ENCODE assay signal across 6 cellular contexts in the genomic region with DNA sequence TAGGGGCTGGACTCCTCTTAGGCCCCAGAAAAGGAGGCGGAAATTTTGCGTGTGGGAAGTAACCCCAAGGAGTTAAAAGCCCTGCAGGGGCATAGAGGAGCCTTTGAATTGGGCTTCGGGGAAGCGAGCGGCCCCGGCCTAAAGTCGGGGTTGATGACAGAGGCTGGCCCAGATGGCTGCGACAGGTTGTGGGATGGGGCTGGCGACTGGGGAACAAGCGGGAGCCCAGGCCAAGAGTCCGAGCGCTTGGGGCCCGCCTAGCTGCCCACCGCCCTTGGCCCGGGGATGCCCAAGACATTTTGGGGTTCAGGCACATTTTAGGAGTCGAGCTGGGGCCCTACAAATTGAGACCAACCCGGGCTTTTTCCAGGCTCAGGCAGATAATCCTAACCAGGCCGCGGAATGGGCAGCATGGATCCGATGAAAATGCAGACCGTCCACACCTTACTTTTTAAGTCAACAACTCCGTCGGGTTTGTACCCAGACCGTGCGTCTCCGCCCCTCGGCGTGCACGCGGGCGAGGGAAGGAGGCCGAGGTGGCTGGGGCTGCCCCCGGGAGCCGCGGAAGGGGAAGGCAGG. TPM values are rescaled to one million over a fixed set of nuclear protein-coding genes. Genes with fewer than 3 reads are reported as not detected.
DNase-seq lines count a peak whose midpoint lies in the region; TF ChIP-seq lines count a peak whose summit lies in the region.

No MANE protein-coding gene starts in this region.

- H3K4me1 ChIP-seq in Caco-2 (peaks cover 20% of the 10 kb centered on the region; the same call in 1 of the 2 replicates), mesendoderm (ENCODE audit: control insufficient read depth, low read depth, low read length) (peaks cover 18% of the 10 kb centered on the region)

- H3K18ac ChIP-seq in mesendoderm (ENCODE audit: low read length): peak overlapping the region; percentile 60

- no CpG with 5 or more reads among the region's 35 CpGs for WGBS in mesendoderm (ENCODE audit: extremely low coverage, insufficient coverage, low lambda C conversion rate)

- H3K79me2 ChIP-seq in mesendoderm (ENCODE audit: control insufficient read depth, insufficient read depth, low read length): peaks cover 43% of the 10 kb centered on the region

- H3K9ac ChIP-seq in mesendoderm (ENCODE audit: low read length): peak overlapping the region; percentile 96

- peaks cover 53% of the 10 kb centered on the region for H3K36me3 Mint-ChIP-seq in Caco-2 (ENCODE audit: insufficient read depth, unreplicated experiment)
- H3K36me3 Mint-ChIP-seq in activated T-helper 2 cell treated with anti-CD3 and anti-CD28 coated beads, Interferon-gamma antibody, Interleukin-2, Interleukin-4, amounts not matched to agents 10 μg/mL and 5 μg/mL and 100 μg/mL, durations not matched to agents 14 hours and 24 hours and 36 hours (ENCODE audit: low read depth): no peaks in the 10 kb centered on the region

- peak overlapping the region; percentile 99 for H3K56ac ChIP-seq in mesendoderm (ENCODE audit: low read length)

- H3K9me3 Mint-ChIP-seq in Caco-2 (ENCODE audit: unreplicated experiment): no peaks in the 10 kb centered on the region
- H3K9me3 Mint-ChIP-seq in activated T-helper 2 cell treated with anti-CD3 and anti-CD28 coated beads, Interferon-gamma antibody, Interleukin-2, Interleukin-4, amounts not matched to agents 10 μg/mL and 5 μg/mL and 100 μg/mL, durations not matched to agents 14 hours and 24 hours and 36 hours: no peaks in the 10 kb centered on the region

- H3K9me3 ChIP-seq in Caco-2: no peaks in the 10 kb centered on the region

- DNase-seq in Caco-2 (no peak), mesendoderm (no peak), NCI-H2227 (lab: John Stamatoyannopoulos, UW; ENCODE audit: unreplicated experiment) (no peak), GM10248 (ENCODE audit: extremely low spot score) (no peak)
- DNase-seq in activated T-helper 2 cell treated with anti-CD3 and anti-CD28 coated beads, Interferon-gamma antibody, Interleukin-2, Interleukin-4, amounts not matched to agents 10 μg/mL and 5 μg/mL and 100 μg/mL, durations not matched to agents 14 hours and 24 hours and 36 hours (ENCODE audit: low spot score): no peak
- no peak for DNase-seq in stimulated activated naive CD4-positive, alpha-beta T cell (lab: John Stamatoyannopoulos, UW)

- H3K4me2 ChIP-seq in mesendoderm (ENCODE audit: low read length): peak overlapping the region; percentile 42

- H3K27me3 ChIP-seq in Caco-2 (replicated peaks; ENCODE audit: control insufficient read depth, insufficient read depth, low read length) (no peaks in the 10 kb centered on the region), mesendoderm (ENCODE audit: insufficient read depth, low read length, poor library complexity) (no peaks in the 10 kb centered on the region)

- peak overlapping the region; percentile 97 for H3K4me3 Mint-ChIP-seq in Caco-2 (ENCODE audit: unreplicated experiment)
- H3K4me3 Mint-ChIP-seq in activated T-helper 2 cell treated with anti-CD3 and anti-CD28 coated beads, Interferon-gamma antibody, Interleukin-2, Interleukin-4, amounts not matched to agents 10 μg/mL and 5 μg/mL and 100 μg/mL, durations not matched to agents 14 hours and 24 hours and 36 hours (ENCODE audit: low read depth): peak overlapping the region; percentile 51

- TF ChIP-seq CTCF in Caco-2 (IDR thresholded peaks at IDR 0.05; ENCODE audit: insufficient read depth in 1 of 2, low read depth in 1 of 2, low read length in 1 of 2, severe bottlenecking in 1 of 2, unreplicated experiment in 1 of 2) (no peak), GM10248 (IDR thresholded peaks at IDR 0.05; ENCODE audit: control extremely low read depth, extremely low read depth, low read depth, missing control alignments) (no peak)

- POLR2A ChIA-PET in Caco-2 (lab: Charles Lee) (interaction anchor here (1.0 to 1.5 kb wide), 4 partner anchors 9 to 17 kb away, joined by 3 to 24 read pairs (median 5); partner anchors contain the start of gene WBP1), GM10248 (lab: Yijun Ruan, JAX) (interaction anchor here (1.0 to 1.4 kb wide), 3 partner anchors 9 to 17 kb away, joined by 3 to 7 read pairs (median 6); partner anchors contain the start of genes INO80B and WBP1)

- BruUV-seq in Caco-2 (replicated peaks; lab: Mats Ljungman, UMichigan): TSS peak; percentile 64

- H3K36me3 ChIP-seq in Caco-2 (ENCODE audit: control insufficient read depth, insufficient read depth, low read length) (peaks cover 5% of the 10 kb centered on the region), mesendoderm (ENCODE audit: control insufficient read depth, insufficient read depth, low read length) (no peaks in the 10 kb centered on the region)

- H2BK15ac ChIP-seq in mesendoderm (replicated peaks; ENCODE audit: low read depth): no peak overlapping the region

- peaks cover 27% of the 10 kb centered on the region for H3K79me1 ChIP-seq in mesendoderm (ENCODE audit: low read length)

- H4K5ac ChIP-seq in mesendoderm (ENCODE audit: low read length): no peak overlapping the region

- H3K4me3 ChIP-seq in Caco-2 (ENCODE audit: low read depth, low read length) (peak overlapping the region; percentile 94), mesendoderm (ENCODE audit: low read length) (peak overlapping the region; percentile 85)

- H3K27ac ChIP-seq in mesendoderm (ENCODE audit: low read depth, low read length): peak overlapping the region; percentile 88

- no peaks in the 10 kb centered on the region for H3K27me3 Mint-ChIP-seq in Caco-2 (ENCODE audit: insufficient read depth, unreplicated experiment)
- peaks cover 35% of the 10 kb centered on the region for H3K27me3 Mint-ChIP-seq in activated T-helper 2 cell treated with anti-CD3 and anti-CD28 coated beads, Interferon-gamma antibody, Interleukin-2, Interleukin-4, amounts not matched to agents 10 μg/mL and 5 μg/mL and 100 μg/mL, durations not matched to agents 14 hours and 24 hours and 36 hours (ENCODE audit: low read depth)

- peak overlapping the region; percentile 81 for H3K4ac ChIP-seq in mesendoderm (ENCODE audit: low read depth, low read length)

- H4K8ac ChIP-seq in mesendoderm (ENCODE audit: low read depth, low read length): no peak overlapping the region

- peak overlapping the region; percentile 81 for H2BK5ac ChIP-seq in mesendoderm (ENCODE audit: low read length)

- no peak overlapping the region for H2AK5ac ChIP-seq in mesendoderm (ENCODE audit: low read length)

- H2BK120ac ChIP-seq in mesendoderm (ENCODE audit: low read depth, low read length): no peak overlapping the region

- intact Hi-C loops in Caco-2 (cut with micrococcal nuclease; ENCODE audit: unreplicated experiment): loop anchor here (2.0 kb wide), 1 partner anchor 16 kb away; no protein-coding TSS in a partner anchor
- intact Hi-C loops in activated T-helper 2 cell treated with anti-CD3 and anti-CD28 coated beads, Interferon-gamma antibody, Interleukin-2, Interleukin-4, amounts not matched to agents 10 μg/mL and 5 μg/mL and 100 μg/mL, durations not matched to agents 14 hours and 24 hours and 36 hours (cut with micrococcal nuclease): loop anchor here (2.0 kb wide), 1 partner anchor 18 kb away; no protein-coding TSS in a partner anchor

- peaks cover 13% of the 10 kb centered on the region for H3K4me1 Mint-ChIP-seq in Caco-2 (ENCODE audit: low read depth, unreplicated experiment)
- H3K4me1 Mint-ChIP-seq in activated T-helper 2 cell treated with anti-CD3 and anti-CD28 coated beads, Interferon-gamma antibody, Interleukin-2, Interleukin-4, amounts not matched to agents 10 μg/mL and 5 μg/mL and 100 μg/mL, durations not matched to agents 14 hours and 24 hours and 36 hours (ENCODE audit: low read depth): peaks cover 10% of the 10 kb centered on the region

- peak overlapping the region; percentile 99 for H3K27ac Mint-ChIP-seq in Caco-2 (ENCODE audit: unreplicated experiment)
- no peak overlapping the region for H3K27ac Mint-ChIP-seq in activated T-helper 2 cell treated with anti-CD3 and anti-CD28 coated beads, Interferon-gamma antibody, Interleukin-2, Interleukin-4, amounts not matched to agents 10 μg/mL and 5 μg/mL and 100 μg/mL, durations not matched to agents 14 hours and 24 hours and 36 hours

- peak overlapping the region; percentile 92 for H3K23ac ChIP-seq in mesendoderm (ENCODE audit: low read length)

- CTCF ChIA-PET in Caco-2 (lab: Charles Lee): interaction anchor here (1.1 kb wide), 1 partner anchor 48 kb away, joined by 3 read pairs; no protein-coding TSS in a partner anchor
- CTCF ChIA-PET in GM10248 (lab: Yijun Ruan, JAX): interaction anchor here (1.4 to 2.5 kb wide), 4 partner anchors 12 to 294 kb away, joined by 3 to 16 read pairs (median 6); partner anchors contain the start of gene INO80B

RNA-seq across cellular contexts. Expression of gene RTKN, which starts 0.5 kb away (rescaled TPM):
- total RNA-seq in Caco-2 (2022): 123 and 139 TPM in 2 replicates
- total RNA-seq in activated T-helper 2 cell treated with anti-CD3 and anti-CD28 coated beads, Interferon-gamma antibody, Interleukin-2, Interleukin-4, amounts not matched to agents 10 μg/mL and 5 μg/mL and 100 μg/mL, durations not matched to agents 14 hours and 24 hours and 36 hours: 2.2 and 3.9 TPM in 2 replicates
- 32.8 TPM for polyA plus RNA-seq in mesendoderm (2013, experiment 1 of 2)
- polyA plus RNA-seq in mesendoderm (2013, experiment 2 of 2): 32.7 TPM

RNA-seq across cellular contexts. Expression of gene INO80B, which starts 13.7 kb away (rescaled TPM):
- 25.2 and 29.1 TPM in 2 replicates for total RNA-seq in Caco-2 (2022)
- 45.2 and 48.5 TPM in 2 replicates for total RNA-seq in activated T-helper 2 cell treated with anti-CD3 and anti-CD28 coated beads, Interferon-gamma antibody, Interleukin-2, Interleukin-4, amounts not matched to agents 10 μg/mL and 5 μg/mL and 100 μg/mL, durations not matched to agents 14 hours and 24 hours and 36 hours
- polyA plus RNA-seq in mesendoderm (2013, experiment 1 of 2): 11.3 TPM
- polyA plus RNA-seq in mesendoderm (2013, experiment 2 of 2): 11.5 TPM

RNA-seq across cellular contexts. Expression of gene WBP1, which starts 17.0 kb away (rescaled TPM):
- 53.4 and 54.8 TPM in 2 replicates for total RNA-seq in Caco-2 (2022)
- 38.6 and 40.7 TPM in 2 replicates for total RNA-seq in activated T-helper 2 cell treated with anti-CD3 and anti-CD28 coated beads, Interferon-gamma antibody, Interleukin-2, Interleukin-4, amounts not matched to agents 10 μg/mL and 5 μg/mL and 100 μg/mL, durations not matched to agents 14 hours and 24 hours and 36 hours
- 46.3 TPM for polyA plus RNA-seq in mesendoderm (2013, experiment 1 of 2)
- 45.2 TPM for polyA plus RNA-seq in mesendoderm (2013, experiment 2 of 2)

RNA-seq across cellular contexts. Expression of gene WDR54, which starts 19.7 kb away (rescaled TPM):
- 8.4 and 9.9 TPM in 2 replicates for total RNA-seq in Caco-2 (2022)
- 76.7 and 78.0 TPM in 2 replicates for total RNA-seq in activated T-helper 2 cell treated with anti-CD3 and anti-CD28 coated beads, Interferon-gamma antibody, Interleukin-2, Interleukin-4, amounts not matched to agents 10 μg/mL and 5 μg/mL and 100 μg/mL, durations not matched to agents 14 hours and 24 hours and 36 hours
- 10.1 TPM for polyA plus RNA-seq in mesendoderm (2013, experiment 1 of 2)
- polyA plus RNA-seq in mesendoderm (2013, experiment 2 of 2): 9.9 TPM

RNA-seq across cellular contexts. Expression of gene C2orf81, which starts 19.8 kb away (rescaled TPM):
- 0.84 and 1.7 TPM in 2 replicates for total RNA-seq in Caco-2 (2022)
- 1.6 and 1.9 TPM in 2 replicates for total RNA-seq in activated T-helper 2 cell treated with anti-CD3 and anti-CD28 coated beads, Interferon-gamma antibody, Interleukin-2, Interleukin-4, amounts not matched to agents 10 μg/mL and 5 μg/mL and 100 μg/mL, durations not matched to agents 14 hours and 24 hours and 36 hours
- 0.34 TPM for polyA plus RNA-seq in mesendoderm (2013, experiment 1 of 2)
- 0.56 TPM for polyA plus RNA-seq in mesendoderm (2013, experiment 2 of 2)

Comparison
In these comparisons a context has a peak if more than half of its experiments do, and no peak if none do; other contexts are left out.
1. RNA of gene RTKN, which starts 0.5 kb away (total RNA-seq): 123 to 139 TPM in Caco-2; 2.2 to 3.9 TPM in activated T-helper 2 cell treated with anti-CD3 and anti-CD28 coated beads, Interferon-gamma antibody, Interleukin-2, Interleukin-4, amounts not matched to agents 10 μg/mL and 5 μg/mL and 100 μg/mL, durations not matched to agents 14 hours and 24 hours and 36 hours; every median in the first group is over 10 times any median in the second.